Comparison of ENCODE assay signal across 8 cellular contexts in genomic region chr7:134315679-134316538, GRCh38. TPM values are rescaled to one million over a fixed set of nuclear protein-coding genes. Genes with fewer than 3 reads are reported as not detected.
A peak's percentile ranks its signal among the peaks of the same experiment; 100 is the strongest.
DNase-seq lines count a peak whose midpoint lies in the region; ATAC-seq, FAIRE-seq and TF ChIP-seq lines count a peak whose summit lies in the region.

No MANE protein-coding gene starts in this region.

- peaks cover 26% of the 10 kb centered on the region for H3K4me1 Mint-ChIP-seq in CD4-positive, alpha-beta T cell (ENCODE audit: low read depth)
- H3K4me1 Mint-ChIP-seq in GM23338 (peaks cover 11% of the 10 kb centered on the region), naive B cell (peaks cover 11 to 23% (median 13%) of the 10 kb centered on the region in 3 donors)

- H3K27ac ChIP-seq in CD4-positive, alpha-beta T cell (ENCODE audit: low read depth, low read length): no peak overlapping the region
- H3K27ac ChIP-seq in GM23338 (ENCODE audit: low read depth): peak overlapping the region; percentile 74; the same call in 1 of the 2 replicates
- H3K27ac ChIP-seq in endothelial cell of umbilical vein (ENCODE audit: insufficient read depth, low read depth, low read length): peak overlapping the region; percentile 2

- no peaks in the 10 kb centered on the region for H3K27me3 Mint-ChIP-seq in CD4-positive, alpha-beta T cell
- H3K27me3 Mint-ChIP-seq in GM23338 (ENCODE audit: insufficient read depth, low read depth, poor library complexity): no peaks in the 10 kb centered on the region
- H3K27me3 Mint-ChIP-seq in naive B cell: peaks cover 0 to 9% (median 6%) of the 10 kb centered on the region in 3 donors

- no peak for TF ChIP-seq CTCF in CD4-positive, alpha-beta T cell (IDR thresholded peaks at IDR 0.05)
- no peak for TF ChIP-seq CTCF in GM23338 (conservative IDR thresholded peaks at IDR 0.05; ENCODE audit: low read depth in 2 of 2)
- no peak for TF ChIP-seq CTCF in endothelial cell of umbilical vein (IDR thresholded peaks at IDR 0.05; ENCODE audit: extremely low read depth in 1 of 2, insufficient read depth in 1 of 2, low read depth in 1 of 2, low read length in 2 of 2)

- H3K9me1 ChIP-seq in endothelial cell of umbilical vein (replicated peaks; ENCODE audit: control insufficient read depth, extremely low read depth, insufficient read depth, low read length): no peaks in the 10 kb centered on the region

- H3K4me3 Mint-ChIP-seq in CD4-positive, alpha-beta T cell: peak overlapping the region; percentile 93
- H3K4me3 Mint-ChIP-seq in GM23338 (peak overlapping the region; percentile 87), naive B cell (peak overlapping the region; percentile 85 to 98 (median 96))

- intact Hi-C loops in CD4-positive, alpha-beta T cell (cut with DNase I, micrococcal nuclease): loop anchor here (1.0 to 10.0 kb wide), 10 partner anchors 141 to 1669 kb away; partner anchors contain the start of genes EXOC4 (in 2 of the 2), AKR1B1 (in 1 of the 2), CHCHD3 (in 1 of the 2) and LRGUK (in 1 of the 2)
- intact Hi-C loops in endothelial cell of umbilical vein (cut with micrococcal nuclease): loop anchor here (5.0 kb wide), 3 partner anchors 41 to 189 kb away; partner anchors contain the start of gene LRGUK
- intact Hi-C loops in posterior vena cava (cut with DNase I): no loop called here

- H3K36me3 ChIP-seq in GM23338 (ENCODE audit: insufficient read depth): no peaks in the 10 kb centered on the region
- H3K36me3 ChIP-seq in endothelial cell of umbilical vein (ENCODE audit: control insufficient read depth in 2 of 2, extremely low read depth in 1 of 2, insufficient read depth in 2 of 2, low read length in 2 of 2): no peaks in the 10 kb centered on the region

- no peaks in the 10 kb centered on the region for H4K20me1 ChIP-seq in GM23338 (replicated peaks; ENCODE audit: insufficient read depth)
- no peaks in the 10 kb centered on the region for H4K20me1 ChIP-seq in endothelial cell of umbilical vein (replicated peaks; ENCODE audit: control insufficient read depth, extremely low read depth, insufficient read depth, low read length)

- POLR2A ChIA-PET in CD4-positive, alpha-beta T cell (lab: Charles Lee): interaction anchor here (1.0 to 2.6 kb wide), 4 partner anchors 16 to 189 kb away, joined by 3 to 8 read pairs (median 6); partner anchors contain the start of genes AKR1B1 and LRGUK
- POLR2A ChIA-PET in endothelial cell of umbilical vein (lab: Charles Lee): interaction anchor here (0.5 to 0.7 kb wide), 3 partner anchors 50 to 473 kb away, joined by 3 to 4 read pairs (median 3); no protein-coding TSS in a partner anchor

- no peaks in the 10 kb centered on the region for H3K9me3 Mint-ChIP-seq in CD4-positive, alpha-beta T cell
- H3K9me3 Mint-ChIP-seq in GM23338: no peaks in the 10 kb centered on the region
- no peaks in the 10 kb centered on the region for H3K9me3 Mint-ChIP-seq in naive B cell

- no TSS peak for BruUV-seq in endothelial cell of umbilical vein (replicated peaks; lab: Mats Ljungman, UMichigan)

- no peak for FAIRE-seq in endothelial cell of umbilical vein (lab: Jason Lieb, UNC)

- ATAC-seq in CD4-positive, alpha-beta T cell (ENCODE audit: poor library complexity): no peak
- ATAC-seq in GM23338 (peak; percentile 39), SK-N-SH treated with all-trans-retinoic acid at 6 μM for 48 hours (peak; percentile 47), naive B cell (ENCODE audit: low read depth in 2 of 2) (no peak), HG03432 (IDR thresholded peaks at IDR 0.05; ENCODE audit: unreplicated experiment) (no peak)

- peak overlapping the region; percentile 73 for H3K4me3 ChIP-seq in GM23338
- peak overlapping the region; percentile 53 to 76 (median 72) for H3K4me3 ChIP-seq in endothelial cell of umbilical vein (replicated peaks in 1 of 3; ENCODE audit: insufficient read depth in 1 of 3, low read depth in 1 of 3, low read length in 3 of 3)

- CTCF ChIA-PET in CD4-positive, alpha-beta T cell (lab: Charles Lee): interaction anchor here (1.5 kb wide), 1 partner anchor 1346 kb away, joined by 3 read pairs; the partner anchor contains the start of gene STMP1
- CTCF ChIA-PET in endothelial cell of umbilical vein (lab: Charles Lee): interaction anchor here (1.0 to 2.0 kb wide), 8 partner anchors 11 to 189 kb away, joined by 3 to 14 read pairs (median 6); partner anchors contain the start of gene LRGUK

- peak overlapping the region; percentile 92 for H3K4me2 ChIP-seq in GM23338
- peak overlapping the region; percentile 86 for H3K4me2 ChIP-seq in endothelial cell of umbilical vein (ENCODE audit: insufficient read depth, low read length)

- H2AFZ ChIP-seq in GM23338: peak overlapping the region; percentile 82; the same call in 1 of the 2 replicates
- H2AFZ ChIP-seq in endothelial cell of umbilical vein (ENCODE audit: low read depth, low read length): peak overlapping the region; percentile 96

- H3K79me2 ChIP-seq in GM23338 (replicated peaks; ENCODE audit: insufficient read depth) (peaks cover 29% of the 10 kb centered on the region), endothelial cell of umbilical vein (ENCODE audit: control insufficient read depth, insufficient read depth, low read length) (no peaks in the 10 kb centered on the region)

- no peaks in the 10 kb centered on the region for H3K9me2 ChIP-seq in GM23338 (ENCODE audit: insufficient read depth)

- H3K4me1 ChIP-seq in GM23338 (ENCODE audit: insufficient read depth): peaks cover 8% of the 10 kb centered on the region
- H3K4me1 ChIP-seq in endothelial cell of umbilical vein (ENCODE audit: control insufficient read depth, extremely low read depth, insufficient read depth, low read length): peaks cover 11% of the 10 kb centered on the region

- no peak for DNase-seq in CD4-positive, alpha-beta T cell
- DNase-seq in GM23338 (ENCODE audit: low spot score) (peak; percentile 60), endothelial cell of umbilical vein (ENCODE audit: low read depth, low spot score) (peak; percentile 43), naive B cell (no peak), posterior vena cava (ENCODE audit: low spot score) (no peak), NCI-H446 (lab: John Stamatoyannopoulos, UW) (no peak)

- H3F3A ChIP-seq in GM23338 (replicated peaks; ENCODE audit: low read depth): no peaks in the 10 kb centered on the region

- peak overlapping the region; percentile 62 for H3K9ac ChIP-seq in endothelial cell of umbilical vein (replicated peaks; ENCODE audit: extremely low read depth, insufficient read depth, low read length)

- H3K27ac Mint-ChIP-seq in CD4-positive, alpha-beta T cell: peak overlapping the region; percentile 13
- H3K27ac Mint-ChIP-seq in GM23338 (peak overlapping the region; percentile 54; the same call in 1 of the 2 replicates), naive B cell (peak overlapping the region in 5 of 6 donors; percentile 10 to 85 (median 33))

- dilution Hi-C loops in endothelial cell of umbilical vein (cut with MboI; ENCODE audit: extremely low pct_ligation_motif_present, low sequenced_read_pairs): no loop called here

- no peaks in the 10 kb centered on the region for H3K9me3 ChIP-seq in CD4-positive, alpha-beta T cell (ENCODE audit: control insufficient read depth, low read length)
- no peaks in the 10 kb centered on the region for H3K9me3 ChIP-seq in endothelial cell of umbilical vein (replicated peaks; ENCODE audit: control insufficient read depth, insufficient read depth, low read length)

- no peaks in the 10 kb centered on the region for H3K27me3 ChIP-seq in CD4-positive, alpha-beta T cell (ENCODE audit: control insufficient read depth, insufficient read depth, low read length)
- no peaks in the 10 kb centered on the region for H3K27me3 ChIP-seq in GM23338 (ENCODE audit: insufficient read depth)
- peaks cover 0 to 3% of the 10 kb centered on the region in 2 experiments for H3K27me3 ChIP-seq in endothelial cell of umbilical vein (ENCODE audit: control insufficient read depth in 2 of 2, insufficient read depth in 2 of 2, low read length in 2 of 2)

- peaks cover 4% of the 10 kb centered on the region for H3K36me3 Mint-ChIP-seq in CD4-positive, alpha-beta T cell (ENCODE audit: low read depth)
- 0 out of 3 replicates have a peak, but pooled peaks cover 2% of the 10 kb centered on the region for H3K36me3 Mint-ChIP-seq in GM23338 (ENCODE audit: low read depth)
- H3K36me3 Mint-ChIP-seq in naive B cell: no peaks in the 10 kb centered on the region

- no peak for TF ChIP-seq POLR2A in endothelial cell of umbilical vein (IDR thresholded peaks at IDR 0.05; ENCODE audit: low read depth, low read length)

TF ChIP-seq in GM23338, 12 proteins besides CTCF, POLR2A, EP300 and RAD21 (continues in another document):
- no peak for TF ChIP-seq ZNF114 (CRISPR knock-in tag; IDR thresholded peaks at IDR 0.05)

TF ChIP-seq in SK-N-SH treated with all-trans-retinoic acid at 6 μM for 48 hours, 23 proteins besides CTCF, POLR2A, EP300 and RAD21 (continues in another document):
- TF ChIP-seq ESRRG (CRISPR knock-in tag; IDR thresholded peaks at IDR 0.05) (no peak), ARNTL (CRISPR knock-in tag; IDR thresholded peaks at IDR 0.05; ENCODE audit: borderline replicate concordance, low read depth) (no peak), TOX (CRISPR knock-in tag; IDR thresholded peaks at IDR 0.05; ENCODE audit: borderline replicate concordance) (no peak)

TF ChIP-seq in endothelial cell of umbilical vein, 7 proteins besides CTCF, POLR2A, EP300 and RAD21 (continues in another document):
- no peak for TF ChIP-seq EZH2 (IDR thresholded peaks at IDR 0.05; ENCODE audit: borderline replicate concordance, low read depth, low read length, severe bottlenecking)
- TF ChIP-seq MYC (IDR thresholded peaks at IDR 0.05; ENCODE audit: low read depth, low read length): no peak
- no peak for TF ChIP-seq JUN (IDR thresholded peaks at IDR 0.05; ENCODE audit: borderline replicate concordance, insufficient read depth, insufficient read length, low read depth)
- TF ChIP-seq FOS (IDR thresholded peaks at IDR 0.05; ENCODE audit: borderline replicate concordance, insufficient read depth, low read length): no peak
- TF ChIP-seq GATA2 (IDR thresholded peaks at IDR 0.05; ENCODE audit: insufficient read depth, insufficient read length, low read depth, low read length): no peak
- no peak for TF ChIP-seq POLR2AphosphoS5 (IDR thresholded peaks at IDR 0.05; ENCODE audit: insufficient read depth, low read depth, low read length)

RNA-seq across cellular contexts. Expression of gene SLC35B4, which starts 0.8 kb away (rescaled TPM):
- total RNA-seq in CD4-positive, alpha-beta T cell: 1 to 10 TPM; 5.8 to 7.8 TPM
- 24.6 and 29.7 TPM in 2 replicates for total RNA-seq in GM23338 (2014; rRNA removed; shearing (Covaris generic))
- 18.3 and 22.6 TPM in 2 replicates for polyA plus RNA-seq in GM23338 (2016; fragmentation: Nextera tagmentation; extraction: Ambion mirVana)
- 20.2 and 22.1 TPM in 2 replicates for total RNA-seq in endothelial cell of umbilical vein
- 13.8 and 17.5 TPM in 2 replicates for polyA plus RNA-seq in endothelial cell of umbilical vein
- polyA plus RNA-seq in endothelial cell of umbilical vein (2011; cell fraction: cytosol; rRNA removed): 7.7 and 10.4 TPM in 2 replicates
- polyA plus RNA-seq in endothelial cell of umbilical vein (2011; cell fraction: nucleus; rRNA removed): 14.9 and 18.0 TPM in 2 replicates
- 13.0 and 14.0 TPM in 2 replicates for polyA plus RNA-seq in endothelial cell of umbilical vein (2012)
- polyA minus RNA-seq in endothelial cell of umbilical vein: 58.4 and 68.2 TPM in 2 replicates
- polyA minus RNA-seq in endothelial cell of umbilical vein (2011; cell fraction: cytosol; rRNA and poly(A)+ RNA removed): 11.6 TPM
- 15.1 and 15.9 TPM in 2 replicates for polyA minus RNA-seq in endothelial cell of umbilical vein (2011; cell fraction: nucleus; rRNA and poly(A)+ RNA removed)
- polyA plus RNA-seq in naive B cell (ENCODE audit: low read depth in 6 of 6): 10 to 100 TPM; 10.9 to 21.2 (median 14.9) TPM
- 10 to 100 TPM; 18.6 to 19.7 TPM for total RNA-seq in posterior vena cava

Comparison
In these comparisons a context has a peak if more than half of its experiments do, and no peak if none do; other contexts are left out.
1. ATAC-seq: peak in GM23338 (single experiment) and SK-N-SH treated with all-trans-retinoic acid at 6 μM for 48 hours (single experiment); none in CD4-positive, alpha-beta T cell (single experiment), naive B cell (0 of 2) and HG03432 (single experiment).
2. DNase-seq: peak in GM23338 (single experiment) and endothelial cell of umbilical vein (single experiment); none in CD4-positive, alpha-beta T cell (0 of 10), naive B cell (single experiment), posterior vena cava (single experiment) and NCI-H446 (0 of 2).
3. intact Hi-C loops: an anchor here in CD4-positive, alpha-beta T cell (1.0 to 10.0 kb wide) and endothelial cell of umbilical vein (5.0 kb wide); none called in posterior vena cava.
4. Peak in every context shown above with its lines, with median percentiles within 50 percentile points of each other: H3K27ac Mint-ChIP-seq and H3K4me3 Mint-ChIP-seq.